Comparison of ENCODE assay signal across 1 cellular context in the genomic region with DNA sequence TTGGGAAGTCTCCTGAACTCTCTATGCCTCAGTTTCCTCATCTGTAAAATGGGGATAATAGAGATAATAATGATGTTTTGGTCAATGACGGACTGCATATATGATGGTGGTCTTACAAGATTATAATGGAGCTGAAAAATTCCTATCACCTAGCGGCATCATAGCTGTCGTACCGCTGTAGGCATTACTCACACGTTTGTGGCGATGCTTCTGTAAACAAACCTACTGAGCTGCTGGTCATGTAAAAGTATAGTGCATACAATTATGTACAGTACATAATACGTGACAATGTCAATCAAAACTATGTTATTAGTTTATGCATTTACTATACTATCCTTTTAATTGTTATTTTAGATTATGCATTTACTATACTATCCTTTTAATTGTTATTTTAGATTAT.
TF ChIP-seq lines count a peak whose summit lies in the region.

No MANE protein-coding gene starts in this region.

TF ChIP-seq in A549, 52 proteins besides CTCF, POLR2A, EP300 and RAD21 (continued from another document):
- TF ChIP-seq, protein P1, sequence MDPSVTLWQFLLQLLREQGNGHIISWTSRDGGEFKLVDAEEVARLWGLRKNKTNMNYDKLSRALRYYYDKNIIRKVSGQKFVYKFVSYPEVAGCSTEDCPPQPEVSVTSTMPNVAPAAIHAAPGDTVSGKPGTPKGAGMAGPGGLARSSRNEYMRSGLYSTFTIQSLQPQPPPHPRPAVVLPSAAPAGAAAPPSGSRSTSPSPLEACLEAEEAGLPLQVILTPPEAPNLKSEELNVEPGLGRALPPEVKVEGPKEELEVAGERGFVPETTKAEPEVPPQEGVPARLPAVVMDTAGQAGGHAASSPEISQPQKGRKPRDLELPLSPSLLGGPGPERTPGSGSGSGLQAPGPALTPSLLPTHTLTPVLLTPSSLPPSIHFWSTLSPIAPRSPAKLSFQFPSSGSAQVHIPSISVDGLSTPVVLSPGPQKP (IDR thresholded peaks at IDR 0.05; ENCODE audit: low read depth, low read length), result no peak
- no peak for TF ChIP-seq CEBPB (IDR thresholded peaks at IDR 0.05)
